In genomic region chr3:120567370-120568197, GRCh38 we compare ENCODE assay signal across 8 cellular contexts. TPM values are rescaled to one million over a fixed set of nuclear protein-coding genes. Genes with fewer than 3 reads are reported as not detected.
DNase-seq lines count a peak whose midpoint lies in the region; ATAC-seq and TF ChIP-seq lines count a peak whose summit lies in the region.

No MANE protein-coding gene starts in this region.

- H3K36me3 ChIP-seq in OCI-LY7 (ENCODE audit: insufficient read depth, low read length), result no peaks in the 10 kb centered on the region

- no peaks in the 10 kb centered on the region for H3K79me2 ChIP-seq in OCI-LY7 (ENCODE audit: insufficient read depth, low read depth, low read length)

- no peak overlapping the region for H3K27ac ChIP-seq in OCI-LY7 (ENCODE audit: low read depth, low read length, poor library complexity, severe bottlenecking)

- peak overlapping the region; percentile 45 for H3K4me2 ChIP-seq in OCI-LY7 (ENCODE audit: low read length)

- peak; percentile 76 for ATAC-seq in HG02885 (IDR thresholded peaks at IDR 0.05; ENCODE audit: poor library complexity, unreplicated experiment)

- peak; percentile 73 for TF ChIP-seq CTCF in OCI-LY7 (conservative IDR thresholded peaks at IDR 0.05; ENCODE audit: low read length)
- no peak for TF ChIP-seq CTCF in GM20000 (IDR thresholded peaks at IDR 0.05; ENCODE audit: extremely low read depth, missing control alignments)

- peak overlapping the region; percentile 31 for H3K4me3 ChIP-seq in OCI-LY7 (ENCODE audit: low read depth, low read length, poor library complexity, severe bottlenecking)

- DNase-seq in EH (ENCODE audit: low read depth) (peak; percentile 49), OCI-LY7 (ENCODE audit: low spot score) (peak; percentile 48), cerebellum (ENCODE audit: low spot score) (peak; percentile 75), medulla oblongata (ENCODE audit: extremely low spot score) (peak; percentile 75), CD1c-positive myeloid dendritic cell (ENCODE audit: extremely low spot score) (no peak), GM20000 (ENCODE audit: low spot score) (no peak), UCSD-AML1 (lab: John Stamatoyannopoulos, UW; ENCODE audit: unreplicated experiment) (no peak)

- no peaks in the 10 kb centered on the region for H3K9me2 ChIP-seq in OCI-LY7 (ENCODE audit: insufficient read depth, low read length)

- H3K9me3 ChIP-seq in OCI-LY7 (ENCODE audit: low read length), result no peaks in the 10 kb centered on the region

- POLR2A ChIA-PET in OCI-LY7 (lab: Charles Lee), result interaction anchor here (0.5 to 2.3 kb wide), 6 partner anchors 9 to 219 kb away, joined by 3 to 12 read pairs (median 4); partner anchors contain the start of genes LRRC58 and NDUFB4

- H4K20me1 ChIP-seq in OCI-LY7 (ENCODE audit: insufficient read depth, low read length), result no peaks in the 10 kb centered on the region

- peak overlapping the region; percentile 75 for H2AFZ ChIP-seq in OCI-LY7 (ENCODE audit: low read length)

- no TSS peak for BruUV-seq in OCI-LY7 (replicated peaks; lab: Mats Ljungman, UMichigan)

- H3K4me1 ChIP-seq in OCI-LY7 (ENCODE audit: insufficient read depth, low read length, poor library complexity, severe bottlenecking), result no peaks in the 10 kb centered on the region

- CTCF ChIA-PET in OCI-LY7 (lab: Charles Lee; ENCODE audit: unreplicated experiment), result interaction anchor here (0.5 to 1.7 kb wide), 6 partner anchors 9 to 149 kb away, joined by 3 to 7 read pairs (median 3); partner anchors contain the start of gene NDUFB4

- intact Hi-C loops in OCI-LY7 (cut with micrococcal nuclease; ENCODE audit: unreplicated experiment), result no loop called here

RNA-seq across cellular contexts. Expression of gene NDUFB4, which starts 28.6 kb away (rescaled TPM):
- 77.3 and 130 TPM in 2 replicates for total RNA-seq in OCI-LY7 (2014; rRNA removed; shearing (Covaris generic))
- total RNA-seq in OCI-LY7 (2022) (145 and 149 TPM in 2 replicates), cerebellum (40.5 TPM)

Comparison
In these comparisons a context has a peak if more than half of its experiments do, and no peak if none do; other contexts are left out.
1. DNase-seq: peak in EH (single experiment), OCI-LY7 (single experiment), cerebellum (single experiment) and medulla oblongata (single experiment); none in CD1c-positive myeloid dendritic cell (single experiment), GM20000 (single experiment) and UCSD-AML1 (single experiment).